8 cellular contexts compared by ENCODE assay signal in genomic region chr17:81101614-81102306, GRCh38.
DNase-seq lines count a peak whose midpoint lies in the region; ATAC-seq and TF ChIP-seq lines count a peak whose summit lies in the region.

No MANE protein-coding gene starts in this region.

- no peaks in the 10 kb centered on the region for H3K9me3 Mint-ChIP-seq in activated T-helper 2 cell treated with anti-CD3 and anti-CD28 coated beads, Interferon-gamma antibody, Interleukin-2, Interleukin-4, amounts not matched to agents 10 μg/mL and 5 μg/mL and 100 μg/mL, durations not matched to agents 14 hours and 24 hours and 36 hours

- no peak overlapping the region for H3K27ac Mint-ChIP-seq in activated T-helper 2 cell treated with anti-CD3 and anti-CD28 coated beads, Interferon-gamma antibody, Interleukin-2, Interleukin-4, amounts not matched to agents 10 μg/mL and 5 μg/mL and 100 μg/mL, durations not matched to agents 14 hours and 24 hours and 36 hours

- no peaks in the 10 kb centered on the region for H3K36me3 ChIP-seq in KMS-11 (ENCODE audit: insufficient read depth)

- H3K4me3 ChIP-seq in KMS-11 (IDR thresholded peaks at IDR 0.05; ENCODE audit: insufficient read depth, low read depth, low read length) (no peak overlapping the region), fibroblast of villous mesenchyme (ENCODE audit: low read depth, low read length) (no peak overlapping the region)

- H3K9ac ChIP-seq in KMS-11, result no peak overlapping the region

- no peaks in the 10 kb centered on the region for H3K36me3 Mint-ChIP-seq in activated T-helper 2 cell treated with anti-CD3 and anti-CD28 coated beads, Interferon-gamma antibody, Interleukin-2, Interleukin-4, amounts not matched to agents 10 μg/mL and 5 μg/mL and 100 μg/mL, durations not matched to agents 14 hours and 24 hours and 36 hours (ENCODE audit: low read depth)

- H3K4me2 ChIP-seq in KMS-11, result no peak overlapping the region

- peaks cover 5% of the 10 kb centered on the region for H3K4me1 ChIP-seq in KMS-11 (ENCODE audit: low read depth, poor library complexity, severe bottlenecking)

- H3K4me1 Mint-ChIP-seq in activated T-helper 2 cell treated with anti-CD3 and anti-CD28 coated beads, Interferon-gamma antibody, Interleukin-2, Interleukin-4, amounts not matched to agents 10 μg/mL and 5 μg/mL and 100 μg/mL, durations not matched to agents 14 hours and 24 hours and 36 hours (ENCODE audit: low read depth), result peaks cover 3% of the 10 kb centered on the region

- no peak overlapping the region for H2AFZ ChIP-seq in KMS-11 (ENCODE audit: low read depth)

- H3K79me2 ChIP-seq in KMS-11 (ENCODE audit: insufficient read depth, low read depth), result no peaks in the 10 kb centered on the region

- peaks cover 93% of the 10 kb centered on the region for H3K27me3 ChIP-seq in KMS-11 (ENCODE audit: insufficient read depth, low read depth)

- peak; percentile 80 for ATAC-seq in GM21423 (IDR thresholded peaks at IDR 0.05; ENCODE audit: unreplicated experiment)

- peak; percentile 99 for TF ChIP-seq CTCF in KMS-11 (conservative IDR thresholded peaks at IDR 0.05; ENCODE audit: low read depth, low read length)
- TF ChIP-seq CTCF in fibroblast of villous mesenchyme (IDR thresholded peaks at IDR 0.05; ENCODE audit: insufficient read depth, low read depth, low read length), result peak; percentile 100

- H4K20me1 ChIP-seq in KMS-11 (ENCODE audit: insufficient read depth), result no peaks in the 10 kb centered on the region

- intact Hi-C loops in activated T-helper 2 cell treated with anti-CD3 and anti-CD28 coated beads, Interferon-gamma antibody, Interleukin-2, Interleukin-4, amounts not matched to agents 10 μg/mL and 5 μg/mL and 100 μg/mL, durations not matched to agents 14 hours and 24 hours and 36 hours (cut with micrococcal nuclease), result loop anchor here (1.0 to 5.0 kb wide), 2 partner anchors 77 to 141 kb away; no protein-coding TSS in a partner anchor

- H3K27ac ChIP-seq in KMS-11, result no peak overlapping the region
- peak overlapping the region; percentile 27 for H3K27ac ChIP-seq in temporal lobe (ENCODE audit: low read depth, low read length)

- peak; percentile 99 for DNase-seq in D341Med (ENCODE audit: low spot score)
- peak; percentile 73 to 81 for DNase-seq in SHP77 (lab: John Stamatoyannopoulos, UW)
- peak; percentile 85 for DNase-seq in activated T-helper 2 cell treated with anti-CD3 and anti-CD28 coated beads, Interferon-gamma antibody, Interleukin-2, Interleukin-4, amounts not matched to agents 10 μg/mL and 5 μg/mL and 100 μg/mL, durations not matched to agents 14 hours and 24 hours and 36 hours (ENCODE audit: low spot score)
- peak; percentile 73 for DNase-seq in fibroblast of villous mesenchyme (ENCODE audit: low read depth)
- DNase-seq in nucleus accumbens (lab: John Stamatoyannopoulos, UW), result peak in 51 of 56 donors; percentile 19 to 90 (median 66)

- no peaks in the 10 kb centered on the region for H3K27me3 Mint-ChIP-seq in activated T-helper 2 cell treated with anti-CD3 and anti-CD28 coated beads, Interferon-gamma antibody, Interleukin-2, Interleukin-4, amounts not matched to agents 10 μg/mL and 5 μg/mL and 100 μg/mL, durations not matched to agents 14 hours and 24 hours and 36 hours (ENCODE audit: low read depth)

- H3K4me3 Mint-ChIP-seq in activated T-helper 2 cell treated with anti-CD3 and anti-CD28 coated beads, Interferon-gamma antibody, Interleukin-2, Interleukin-4, amounts not matched to agents 10 μg/mL and 5 μg/mL and 100 μg/mL, durations not matched to agents 14 hours and 24 hours and 36 hours (ENCODE audit: low read depth), result no peak overlapping the region
